Comparison of ENCODE assay signal across 11 cellular contexts in genomic region chr22:25759825-25760231, GRCh38. TPM values are rescaled to one million over a fixed set of nuclear protein-coding genes. Genes with fewer than 3 reads are reported as not detected.
DNase-seq lines count a peak whose midpoint lies in the region; ATAC-seq, FAIRE-seq and TF ChIP-seq lines count a peak whose summit lies in the region.
"Had no signal": no experiment of that assay in that cellular context is flagged by ENCODE, and none has a peak within 500 bp of the region (broad histone marks: within the 10 kb centered on the region; RNA-seq: fewer than 3 reads in every experiment).

No MANE protein-coding gene starts in this region.

- H3K4me2 ChIP-seq in PC-3 (ENCODE audit: low read length) (no peak overlapping the region), endothelial cell of umbilical vein (ENCODE audit: insufficient read depth, low read length) (peak overlapping the region; percentile 47), trophoblast cell (ENCODE audit: low read length) (no peak overlapping the region)

- DNase-seq in GF-D8 (lab: John Stamatoyannopoulos, UW) (peak; percentile 65), PC-3 (peak; percentile 4), endothelial cell of umbilical vein (ENCODE audit: low read depth, low spot score) (peak; percentile 97), trophoblast cell (peak; percentile 68 to 78), GDM1 (lab: John Stamatoyannopoulos, UW) (no peak), DMS79 (lab: John Stamatoyannopoulos, UW) (no peak)
- DNase-seq: activated effector memory CD4-positive, alpha-beta T cell treated with Interleukin-2 at 50 U/mL for 16 hours; stimulated activated CD4-positive, alpha-beta T cell treated with anti-CD3 and anti-CD28 coated beads, Interleukin-2, amount 100 ng/mL, for 48 hours; T-helper 1 cell had no signal

- H3F3A ChIP-seq in PC-3 (ENCODE audit: low read length, unreplicated experiment), result no peaks in the 10 kb centered on the region

- CTCF ChIA-PET in PC-3 (lab: Charles Lee) (no interaction called here), endothelial cell of umbilical vein (lab: Charles Lee) (interaction anchor here (0.6 to 1.8 kb wide), 4 partner anchors 9 to 369 kb away, joined by 3 to 8 read pairs (median 4); no protein-coding TSS in a partner anchor)

- H3K79me1 ChIP-seq in trophoblast cell (ENCODE audit: low read length), result no peaks in the 10 kb centered on the region

- ATAC-seq in PC-3, result no peak
- no peak for ATAC-seq in HG03354 (IDR thresholded peaks at IDR 0.05; ENCODE audit: poor library complexity, severe bottlenecking, unreplicated experiment)
- no peak for ATAC-seq in HG03139 (IDR thresholded peaks at IDR 0.05; ENCODE audit: unreplicated experiment)

- no peak overlapping the region for H3K14ac ChIP-seq in trophoblast cell (ENCODE audit: low read length)

- intact Hi-C loops in PC-3 (cut with micrococcal nuclease), result no loop called here
- intact Hi-C loops in endothelial cell of umbilical vein (cut with micrococcal nuclease), result loop anchor here (1.0 to 5.0 kb wide), 2 partner anchors 13 to 58 kb away; no protein-coding TSS in a partner anchor

- POLR2A ChIA-PET in PC-3 (lab: Charles Lee; ENCODE audit: unreplicated experiment), result no interaction called here
- POLR2A ChIA-PET in endothelial cell of umbilical vein (lab: Charles Lee), result interaction anchor here (0.6 kb wide), 1 partner anchor 1036 kb away, joined by 4 read pairs; no protein-coding TSS in a partner anchor

- WGBS in trophoblast cell (ENCODE audit: extremely low coverage, insufficient coverage, insufficient read length), result no CpG with 5 or more reads among the region's 5 CpGs

- BruUV-seq in PC-3 (replicated peaks; lab: Mats Ljungman, UMichigan) (no TSS peak), endothelial cell of umbilical vein (replicated peaks; lab: Mats Ljungman, UMichigan) (no TSS peak)

- no peak overlapping the region for H2BK120ac ChIP-seq in trophoblast cell (ENCODE audit: insufficient read depth, low read length, poor library complexity)

- no peak overlapping the region for H4K8ac ChIP-seq in trophoblast cell (ENCODE audit: low read depth, low read length)

- H4K20me1 ChIP-seq in PC-3 (ENCODE audit: low read length), result no peaks in the 10 kb centered on the region
- no peaks in the 10 kb centered on the region for H4K20me1 ChIP-seq in endothelial cell of umbilical vein (replicated peaks; ENCODE audit: control insufficient read depth, extremely low read depth, insufficient read depth, low read length)

- H3K9me3 ChIP-seq in PC-3 (ENCODE audit: low read length) (no peaks in the 10 kb centered on the region), endothelial cell of umbilical vein (replicated peaks; ENCODE audit: control insufficient read depth, insufficient read depth, low read length) (no peaks in the 10 kb centered on the region), trophoblast cell (ENCODE audit: insufficient read depth, low read depth, low read length) (no peaks in the 10 kb centered on the region)

- no peaks in the 10 kb centered on the region for H3K79me2 ChIP-seq in PC-3 (ENCODE audit: low read length)
- no peaks in the 10 kb centered on the region for H3K79me2 ChIP-seq in endothelial cell of umbilical vein (ENCODE audit: control insufficient read depth, insufficient read depth, low read length)
- H3K79me2 ChIP-seq in trophoblast cell (ENCODE audit: control insufficient read depth, insufficient read depth, low read length, poor library complexity), result no peaks in the 10 kb centered on the region

- no peaks in the 10 kb centered on the region for H3K9me2 ChIP-seq in PC-3 (replicated peaks; ENCODE audit: low read length)

- H3K9me1 ChIP-seq in endothelial cell of umbilical vein (replicated peaks; ENCODE audit: control insufficient read depth, extremely low read depth, insufficient read depth, low read length), result no peaks in the 10 kb centered on the region

- no peak overlapping the region for H2BK5ac ChIP-seq in trophoblast cell (ENCODE audit: low read depth, low read length, poor library complexity)

- no peak overlapping the region for H3K27ac ChIP-seq in PC-3 (ENCODE audit: low read length)
- peak overlapping the region; percentile 77 for H3K27ac ChIP-seq in endothelial cell of umbilical vein (ENCODE audit: insufficient read depth, low read depth, low read length)
- no peak overlapping the region for H3K27ac ChIP-seq in trophoblast cell (ENCODE audit: low read depth, low read length)

- no peaks in the 10 kb centered on the region for H3K4me1 ChIP-seq in PC-3 (ENCODE audit: insufficient read depth, low read length)
- peaks cover 19% of the 10 kb centered on the region for H3K4me1 ChIP-seq in endothelial cell of umbilical vein (ENCODE audit: control insufficient read depth, extremely low read depth, insufficient read depth, low read length)
- H3K4me1 ChIP-seq in trophoblast cell (ENCODE audit: control insufficient read depth in 1 of 2, insufficient read depth in 2 of 2, low read length in 2 of 2), result no peaks in the 10 kb centered on the region

- no peak overlapping the region for H4K12ac ChIP-seq in trophoblast cell (ENCODE audit: low read depth, low read length)

- dilution Hi-C loops in endothelial cell of umbilical vein (cut with MboI; ENCODE audit: extremely low pct_ligation_motif_present, low sequenced_read_pairs), result no loop called here

- H3K4me3 ChIP-seq in PC-3 (ENCODE audit: low read length) (no peak overlapping the region), endothelial cell of umbilical vein (replicated peaks in 1 of 3; ENCODE audit: insufficient read depth in 1 of 3, low read depth in 1 of 3, low read length in 3 of 3) (no peak overlapping the region), trophoblast cell (ENCODE audit: low read depth, low read length) (no peak overlapping the region)

- no peak overlapping the region for H3K18ac ChIP-seq in trophoblast cell (ENCODE audit: low read length)

- TF ChIP-seq CTCF in PC-3 (conservative IDR thresholded peaks at IDR 0.05; ENCODE audit: low read depth, low read length) (no peak), endothelial cell of umbilical vein (IDR thresholded peaks at IDR 0.05; ENCODE audit: extremely low read depth in 1 of 2, insufficient read depth in 1 of 2, low read depth in 1 of 2, low read length in 2 of 2) (no peak)

- H2AFZ ChIP-seq in PC-3 (ENCODE audit: low read length) (no peak overlapping the region), endothelial cell of umbilical vein (ENCODE audit: low read depth, low read length) (no peak overlapping the region), trophoblast cell (ENCODE audit: insufficient read depth, low read length, poor library complexity) (no peak overlapping the region)

- TF ChIP-seq POLR2A in endothelial cell of umbilical vein (IDR thresholded peaks at IDR 0.05; ENCODE audit: low read depth, low read length), result no peak

- no peak overlapping the region for H3K4ac ChIP-seq in trophoblast cell (ENCODE audit: low read depth, low read length)

- H3K9ac ChIP-seq in PC-3 (ENCODE audit: low read length) (no peak overlapping the region), endothelial cell of umbilical vein (replicated peaks; ENCODE audit: extremely low read depth, insufficient read depth, low read length) (no peak overlapping the region), trophoblast cell (ENCODE audit: low read length) (no peak overlapping the region)

- H3K23ac ChIP-seq in trophoblast cell (ENCODE audit: low read length), result no peak overlapping the region

- no peak overlapping the region for H4K91ac ChIP-seq in trophoblast cell (ENCODE audit: low read depth, low read length)

- peak; percentile 90 for FAIRE-seq in endothelial cell of umbilical vein (lab: Jason Lieb, UNC)

- H2BK12ac ChIP-seq in trophoblast cell (ENCODE audit: low read length), result no peak overlapping the region

- no peaks in the 10 kb centered on the region for H3K36me3 ChIP-seq in PC-3 (ENCODE audit: low read depth, low read length)
- H3K36me3 ChIP-seq in endothelial cell of umbilical vein (ENCODE audit: control insufficient read depth in 2 of 2, extremely low read depth in 1 of 2, insufficient read depth in 2 of 2, low read length in 2 of 2), result no peaks in the 10 kb centered on the region
- no peaks in the 10 kb centered on the region for H3K36me3 ChIP-seq in trophoblast cell (ENCODE audit: control insufficient read depth in 1 of 2, insufficient read depth in 2 of 2, low read length in 2 of 2)

- no peaks in the 10 kb centered on the region for H3K27me3 ChIP-seq in PC-3 (ENCODE audit: low read length)
- H3K27me3 ChIP-seq in endothelial cell of umbilical vein (ENCODE audit: control insufficient read depth in 2 of 2, insufficient read depth in 2 of 2, low read length in 2 of 2), result no peaks in the 10 kb centered on the region
- no peaks in the 10 kb centered on the region for H3K27me3 ChIP-seq in trophoblast cell (ENCODE audit: insufficient read depth, low read length)

- H2AK5ac ChIP-seq in trophoblast cell (ENCODE audit: low read length), result no peak overlapping the region

TF ChIP-seq in endothelial cell of umbilical vein, 7 proteins besides CTCF, POLR2A, EP300 and RAD21:
- TF ChIP-seq MAX (IDR thresholded peaks at IDR 0.05; ENCODE audit: insufficient read depth, insufficient read length), result no peak
- TF ChIP-seq GATA2 (IDR thresholded peaks at IDR 0.05; ENCODE audit: insufficient read depth, insufficient read length, low read depth, low read length), result peak; percentile 73
- TF ChIP-seq MYC (IDR thresholded peaks at IDR 0.05; ENCODE audit: low read depth, low read length), result no peak
- TF ChIP-seq JUN (IDR thresholded peaks at IDR 0.05; ENCODE audit: borderline replicate concordance, insufficient read depth, insufficient read length, low read depth), result peak; percentile 98
- peak; percentile 69 for TF ChIP-seq FOS (IDR thresholded peaks at IDR 0.05; ENCODE audit: borderline replicate concordance, insufficient read depth, low read length)
- peak; percentile 19 for TF ChIP-seq POLR2AphosphoS5 (IDR thresholded peaks at IDR 0.05; ENCODE audit: insufficient read depth, low read depth, low read length)
- no peak for TF ChIP-seq EZH2 (IDR thresholded peaks at IDR 0.05; ENCODE audit: borderline replicate concordance, low read depth, low read length, severe bottlenecking)

RNA-seq across cellular contexts. Expression of gene MYO18B, which starts 17.8 kb away (rescaled TPM):
- not detected in 2 replicates for total RNA-seq in PC-3 (2014; rRNA removed)
- total RNA-seq in endothelial cell of umbilical vein, result not detected in 2 replicates
- polyA plus RNA-seq in endothelial cell of umbilical vein, result 0.01 and 0.02 TPM in 2 replicates
- 0.01 TPM in 1 of 2 replicates, not detected in the other for polyA plus RNA-seq in endothelial cell of umbilical vein (2011; cell fraction: cytosol; rRNA removed)
- polyA plus RNA-seq in endothelial cell of umbilical vein (2011; cell fraction: nucleus; rRNA removed), result 0.04 and 0.05 TPM in 2 replicates
- not detected in 2 replicates for polyA plus RNA-seq in endothelial cell of umbilical vein (2012)
- 0.21 and 0.27 TPM in 2 replicates for polyA minus RNA-seq in endothelial cell of umbilical vein
- not detected for polyA minus RNA-seq in endothelial cell of umbilical vein (2011; cell fraction: cytosol; rRNA and poly(A)+ RNA removed)
- polyA minus RNA-seq in endothelial cell of umbilical vein (2011; cell fraction: nucleus; rRNA and poly(A)+ RNA removed), result 0.05 TPM in 1 of 2 replicates, not detected in the other
- polyA plus RNA-seq in trophoblast cell (2013), result 0.11 and 0.14 TPM in 2 replicates

Comparison
In these comparisons a context has a peak if more than half of its experiments do, and no peak if none do; other contexts are left out.
1. DNase-seq: peak in GF-D8 (single experiment), PC-3 (single experiment), endothelial cell of umbilical vein (single experiment) and trophoblast cell (2 of 2); none in GDM1 (single experiment) and DMS79 (single experiment).